ENCODE assay signal across 26 cellular contexts in genomic region chr10:77185696-77186095, GRCh38.
DNase-seq lines count a peak whose midpoint lies in the region; ATAC-seq and TF ChIP-seq lines count a peak whose summit lies in the region.
"Had no signal": no experiment of that assay in that cellular context is flagged by ENCODE, and none has a peak within 500 bp of the region (broad histone marks: within the 10 kb centered on the region; RNA-seq: fewer than 3 reads in every experiment).

No MANE protein-coding gene starts in this region.

- H3K79me1 ChIP-seq in IMR-90 (ENCODE audit: low read depth in 1 of 2, low read length in 2 of 2) = no peaks in the 10 kb centered on the region

- WGBS in IMR-90 (ENCODE audit: extremely low coverage in 2 of 2, insufficient read length in 1 of 2), 2 experiments = no CpG with 5 or more reads among the region's 2 CpGs
- WGBS in lung, 2 donors = 48 to 70% methylated on average over 2 of the region's 2 CpGs
- 28 to 38% methylated on average over 2 of the region's 2 CpGs for WGBS in thyroid gland, 2 donors

- H3K56ac ChIP-seq in IMR-90 (ENCODE audit: extremely low read depth, insufficient read depth, low read length) = no peak overlapping the region

- BruUV-seq in IMR-90 (replicated peaks; lab: Mats Ljungman, UMichigan) = no TSS peak

- H3K4me2 ChIP-seq in IMR-90 (ENCODE audit: low read depth, low read length) = no peak overlapping the region

- H2BK15ac ChIP-seq in IMR-90 (ENCODE audit: low read depth, low read length) = peak overlapping the region; percentile 0; the same call in 1 of the 3 replicates

- H2BK120ac ChIP-seq in IMR-90 (ENCODE audit: low read depth, low read length) = no peak overlapping the region

- no peak overlapping the region for H3K9ac ChIP-seq in IMR-90 (ENCODE audit: low read depth, low read length)

- no peaks in the 10 kb centered on the region for H3K36me3 Mint-ChIP-seq in activated T-helper 1 cell treated with anti-CD3 and anti-CD28 coated beads, Interleukin-12 subunit alpha, Interleukin-12 subunit beta, Interleukin-2, Interleukin-4 antibody, amounts not matched to agents 30 ng/mL and 10 ng/mL and 1 ng/mL, durations not matched to agents 14 hours and 24 hours and 36 hours (ENCODE audit: low read depth)
- H3K36me3 Mint-ChIP-seq: memory B cell had no signal

- H3K4me3 Mint-ChIP-seq in activated T-helper 1 cell treated with anti-CD3 and anti-CD28 coated beads, Interleukin-12 subunit alpha, Interleukin-12 subunit beta, Interleukin-2, Interleukin-4 antibody, amounts not matched to agents 30 ng/mL and 10 ng/mL and 1 ng/mL, durations not matched to agents 14 hours and 24 hours and 36 hours = no peak overlapping the region
- H3K4me3 Mint-ChIP-seq: activated T-cell treated with anti-CD3 and anti-CD28 coated beads, Interleukin-2, amount 50 U/mL, for 24 hours; memory B cell had no signal

- no peaks in the 10 kb centered on the region for H3K9me3 ChIP-seq in IMR-90 (ENCODE audit: control insufficient read depth, insufficient read depth, low read length)
- H3K9me3 ChIP-seq in lung (ENCODE audit: control insufficient read depth in 2 of 2, insufficient read depth in 1 of 2, low read length in 1 of 2) = no peaks in the 10 kb centered on the region
- H3K9me3 ChIP-seq in thyroid gland = no peaks in the 10 kb centered on the region
- H3K9me3 ChIP-seq: colonic mucosa, neutrophil, psoas muscle, thoracic aorta had no signal

- no peaks in the 10 kb centered on the region for H4K20me1 ChIP-seq in IMR-90 (ENCODE audit: insufficient read depth, low read length)

- H3K27me3 ChIP-seq in IMR-90 (ENCODE audit: control insufficient read depth, insufficient read depth, low read length) (no peaks in the 10 kb centered on the region), brain microvascular endothelial cell (replicated peaks) (no peaks in the 10 kb centered on the region), lung (ENCODE audit: control insufficient read depth, insufficient read depth) (no peaks in the 10 kb centered on the region), thyroid gland (no peaks in the 10 kb centered on the region)
- H3K27me3 ChIP-seq: colonic mucosa had no signal

- H3K27ac ChIP-seq in IMR-90 (ENCODE audit: insufficient read depth, low read length) (no peak overlapping the region), brain microvascular endothelial cell (no peak overlapping the region), lung (ENCODE audit: low read depth in 1 of 2, low read length in 1 of 2) (no peak overlapping the region), thyroid gland (no peak overlapping the region)
- H3K27ac ChIP-seq: colonic mucosa, neutrophil, psoas muscle, thoracic aorta had no signal

- no peak overlapping the region for H2AFZ ChIP-seq in IMR-90 (replicated peaks; ENCODE audit: low read length, poor library complexity)

- H3K14ac ChIP-seq in IMR-90 (replicated peaks; ENCODE audit: low read depth, low read length) = no peak overlapping the region

- H4K5ac ChIP-seq in IMR-90 (ENCODE audit: low read depth, low read length) = no peak overlapping the region

- H3K9me3 Mint-ChIP-seq in activated T-helper 1 cell treated with anti-CD3 and anti-CD28 coated beads, Interleukin-12 subunit alpha, Interleukin-12 subunit beta, Interleukin-2, Interleukin-4 antibody, amounts not matched to agents 30 ng/mL and 10 ng/mL and 1 ng/mL, durations not matched to agents 14 hours and 24 hours and 36 hours = no peaks in the 10 kb centered on the region
- H3K9me3 Mint-ChIP-seq: activated T-cell treated with anti-CD3 and anti-CD28 coated beads, Interleukin-2, amount 50 U/mL, for 24 hours; memory B cell had no signal

- TF ChIP-seq POLR2A in IMR-90 (IDR thresholded peaks at IDR 0.05; ENCODE audit: low read depth, low read length) (no peak), thyroid gland (IDR thresholded peaks at IDR 0.05) (no peak)

- H2AK5ac ChIP-seq in IMR-90 (ENCODE audit: low read depth, low read length) = no peak overlapping the region

- no peaks in the 10 kb centered on the region for H3K27me3 Mint-ChIP-seq in activated T-helper 1 cell treated with anti-CD3 and anti-CD28 coated beads, Interleukin-12 subunit alpha, Interleukin-12 subunit beta, Interleukin-2, Interleukin-4 antibody, amounts not matched to agents 30 ng/mL and 10 ng/mL and 1 ng/mL, durations not matched to agents 14 hours and 24 hours and 36 hours (ENCODE audit: insufficient read depth)

- no peak overlapping the region for H2BK5ac ChIP-seq in IMR-90 (ENCODE audit: low read depth, low read length, poor library complexity, severe bottlenecking)

- no peak overlapping the region for H4K8ac ChIP-seq in IMR-90 (ENCODE audit: low read depth in 2 of 2, low read length in 2 of 2)

- intact Hi-C loops in IMR-90 (cut with micrococcal nuclease) = no loop called here
- intact Hi-C loops in thyroid gland (cut with DNase I) = no loop called here
- intact Hi-C loops in activated T-helper 1 cell treated with anti-CD3 and anti-CD28 coated beads, Interleukin-12 subunit alpha, Interleukin-12 subunit beta, Interleukin-2, Interleukin-4 antibody, amounts not matched to agents 30 ng/mL and 10 ng/mL and 1 ng/mL, durations not matched to agents 14 hours and 24 hours and 36 hours (cut with micrococcal nuclease) = no loop called here

- ATAC-seq in IMR-90 (ENCODE audit: low read depth) = no peak
- ATAC-seq in lung (ENCODE audit: insufficient read depth, low FRiP score) = peak; percentile 44
- ATAC-seq: psoas muscle; stimulated activated naive CD8-positive, alpha-beta T cell treated with anti-CD3 and anti-CD28 coated beads, Interleukin-15, Interleukin-2, amounts not matched to agents 100 U/mL and 50 U/mL, for 24 hours had no signal

- H3K4me1 Mint-ChIP-seq in activated T-helper 1 cell treated with anti-CD3 and anti-CD28 coated beads, Interleukin-12 subunit alpha, Interleukin-12 subunit beta, Interleukin-2, Interleukin-4 antibody, amounts not matched to agents 30 ng/mL and 10 ng/mL and 1 ng/mL, durations not matched to agents 14 hours and 24 hours and 36 hours (ENCODE audit: low read depth) = no peaks in the 10 kb centered on the region
- H3K4me1 Mint-ChIP-seq: memory B cell had no signal

- no peak overlapping the region for H2AK9ac ChIP-seq in IMR-90 (replicated peaks; ENCODE audit: low read depth, low read length, poor library complexity)

- no peak overlapping the region for H3K27ac Mint-ChIP-seq in activated T-helper 1 cell treated with anti-CD3 and anti-CD28 coated beads, Interleukin-12 subunit alpha, Interleukin-12 subunit beta, Interleukin-2, Interleukin-4 antibody, amounts not matched to agents 30 ng/mL and 10 ng/mL and 1 ng/mL, durations not matched to agents 14 hours and 24 hours and 36 hours
- H3K27ac Mint-ChIP-seq: activated T-cell treated with anti-CD3 and anti-CD28 coated beads, Interleukin-2, amount 50 U/mL, for 24 hours; memory B cell had no signal

- no peak overlapping the region for H3K23ac ChIP-seq in IMR-90 (ENCODE audit: low read depth, low read length)

- DNase-seq in IMR-90 (no peak), brain microvascular endothelial cell (no peak), lung (ENCODE audit: low spot score) (no peak), thyroid gland (peak; percentile 8 to 25), activated T-cell treated with anti-CD3 and anti-CD28 coated beads for 4 hours (no peak), COLO668 (lab: John Stamatoyannopoulos, UW; ENCODE audit: unreplicated experiment) (no peak)
- no peak for DNase-seq in activated T-helper 1 cell treated with anti-CD3 and anti-CD28 coated beads, Interleukin-12 subunit alpha, Interleukin-12 subunit beta, Interleukin-2, Interleukin-4 antibody, amounts not matched to agents 30 ng/mL and 10 ng/mL and 1 ng/mL, durations not matched to agents 14 hours and 24 hours and 36 hours (ENCODE audit: low spot score)
- DNase-seq: activated CD4-positive, alpha-beta T cell treated with anti-CD3 and anti-CD28 coated beads for 48 hours; activated CD8-positive, alpha-beta memory T cell treated with anti-CD3 and anti-CD28 coated beads for 24 hours; activated T-cell treated with anti-CD3 and anti-CD28 coated beads, Interleukin-2, amount 50 U/mL, for 24 hours; colonic mucosa; DMS79 treated with DMSO at 0.1 percent for 48 hours; effector memory CD4-positive, alpha-beta T cell; erythroblast; HCEC 1CT; head of caudate nucleus; KBM-7; kidney glomerular epithelial cell; NCI-H1417 treated with DMSO at 0.1 percent for 48 hours; NCI-H510A treated with DMSO at 0.1 percent for 48 hours; psoas muscle; SIG-M5; stimulated activated naive CD8-positive, alpha-beta T cell treated with anti-CD3 and anti-CD28 coated beads, Interleukin-15, Interleukin-2, amounts not matched to agents 100 U/mL and 50 U/mL, for 24 hours had no signal

- no peak overlapping the region for H2BK20ac ChIP-seq in IMR-90 (ENCODE audit: low read depth, low read length)

- no peak overlapping the region for H3K18ac ChIP-seq in IMR-90 (ENCODE audit: low read depth, low read length)

- H3K9me1 ChIP-seq in IMR-90 (ENCODE audit: insufficient read depth, low read length) = no peaks in the 10 kb centered on the region; the same call in 1 of the 2 replicates

- H3K36me3 ChIP-seq in IMR-90 (ENCODE audit: control insufficient read depth, insufficient read depth, low read length) (no peaks in the 10 kb centered on the region), brain microvascular endothelial cell (replicated peaks) (no peaks in the 10 kb centered on the region), lung (ENCODE audit: control insufficient read depth in 2 of 2, insufficient read depth in 2 of 2, low read length in 2 of 2) (no peaks in the 10 kb centered on the region), thyroid gland (no peaks in the 10 kb centered on the region)
- H3K36me3 ChIP-seq: colonic mucosa, neutrophil, thoracic aorta had no signal

- TF ChIP-seq CTCF in IMR-90 (conservative IDR thresholded peaks at IDR 0.05; ENCODE audit: low read depth, low read length) (no peak), brain microvascular endothelial cell (IDR thresholded peaks at IDR 0.05; ENCODE audit: low read depth, low read length, missing control alignments) (peak; percentile 18), lung (IDR thresholded peaks at IDR 0.05; ENCODE audit: control extremely low read depth, extremely low read depth) (no peak), thyroid gland (IDR thresholded peaks at IDR 0.05) (peak in 1 of 6 experiments; percentile 13)

- peaks cover 8% of the 10 kb centered on the region for H3K4me1 ChIP-seq in IMR-90 (ENCODE audit: control insufficient read depth, insufficient read depth, low read length)
- no peaks in the 10 kb centered on the region for H3K4me1 ChIP-seq in lung (ENCODE audit: control insufficient read depth in 2 of 2, insufficient read depth in 2 of 2, low read length in 2 of 2)
- H3K4me1 ChIP-seq in thyroid gland = peaks cover 8 to 12% of the 10 kb centered on the region in 2 donors
- H3K4me1 ChIP-seq: colonic mucosa had no signal

- H3K4me3 ChIP-seq in IMR-90 (ENCODE audit: insufficient read depth, low read depth, low read length) (no peak overlapping the region), brain microvascular endothelial cell (ENCODE audit: low read depth, low read length) (no peak overlapping the region), lung (no peak overlapping the region), thyroid gland (replicated peaks in 1 of 3) (no peak overlapping the region)
- H3K4me3 ChIP-seq: colonic mucosa, psoas muscle, thoracic aorta had no signal

- H4K91ac ChIP-seq in IMR-90 (ENCODE audit: insufficient read depth, low read depth, low read length) = no peak overlapping the region

- no peak for TF ChIP-seq RAD21 in IMR-90 (IDR thresholded peaks at IDR 0.05; ENCODE audit: low read length)

- dilution Hi-C loops in IMR-90 (cut with HindIII; ENCODE audit: low sequenced_read_pairs, unreplicated experiment) = no loop called here

- CTCF ChIA-PET in IMR-90 (lab: Yijun Ruan, JAX) = interaction anchor here (1.2 kb wide), 1 partner anchor 10 kb away, joined by 3 read pairs; no protein-coding TSS in a partner anchor

- POLR2A ChIA-PET in IMR-90 (lab: Charles Lee; ENCODE audit: unreplicated experiment) = no interaction called here

- no peak overlapping the region; the same call in 1 of the 2 replicates for H3K4ac ChIP-seq in IMR-90 (ENCODE audit: low read depth, low read length)

- in situ Hi-C loops in IMR-90 (cut with MboI; ENCODE audit: low sequenced_read_pairs) = no loop called here
- in situ Hi-C loops in brain microvascular endothelial cell (cut with HindIII; ENCODE audit: low pct_ligation_motif_present, low sequenced_read_pairs) = no loop called here

Comparison
In these comparisons a context has a peak if more than half of its experiments do, and no peak if none do; other contexts are left out.
1. DNase-seq: peak in thyroid gland (2 of 2); none in IMR-90 (single experiment), brain microvascular endothelial cell (single experiment), lung (single experiment), activated T-cell treated with anti-CD3 and anti-CD28 coated beads for 4 hours (single experiment), activated T-helper 1 cell treated with anti-CD3 and anti-CD28 coated beads, Interleukin-12 subunit alpha, Interleukin-12 subunit beta, Interleukin-2, Interleukin-4 antibody, amounts not matched to agents 30 ng/mL and 10 ng/mL and 1 ng/mL, durations not matched to agents 14 hours and 24 hours and 36 hours (single experiment) and COLO668 (single experiment).